In the genomic region with DNA sequence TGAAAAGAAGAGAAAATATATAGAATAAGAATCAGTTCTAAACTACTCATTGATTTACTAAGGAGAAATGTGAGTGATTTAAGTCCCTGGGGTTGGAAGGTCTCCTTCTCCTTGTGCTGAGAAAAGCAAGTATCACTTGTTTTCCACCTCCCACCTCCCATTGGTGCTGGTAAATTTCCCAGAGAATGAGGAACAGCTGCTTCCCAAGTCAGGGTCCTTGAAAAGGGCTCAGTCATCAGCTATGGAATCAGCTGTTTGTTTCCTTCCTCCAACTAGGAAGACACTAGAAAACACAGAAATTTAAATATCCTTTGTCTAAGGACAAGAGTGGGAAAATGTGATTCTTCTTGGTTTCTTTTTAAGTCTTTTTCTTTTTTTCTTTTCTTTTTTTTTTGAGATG, we compare ENCODE assay signal across 1 cellular context.
TF ChIP-seq lines count a peak whose summit lies in the region.

No MANE protein-coding gene starts in this region.

TF ChIP-seq in GM23338, 12 proteins besides CTCF, POLR2A, EP300 and RAD21 (continued from another document):
- TF ChIP-seq, protein P1, sequence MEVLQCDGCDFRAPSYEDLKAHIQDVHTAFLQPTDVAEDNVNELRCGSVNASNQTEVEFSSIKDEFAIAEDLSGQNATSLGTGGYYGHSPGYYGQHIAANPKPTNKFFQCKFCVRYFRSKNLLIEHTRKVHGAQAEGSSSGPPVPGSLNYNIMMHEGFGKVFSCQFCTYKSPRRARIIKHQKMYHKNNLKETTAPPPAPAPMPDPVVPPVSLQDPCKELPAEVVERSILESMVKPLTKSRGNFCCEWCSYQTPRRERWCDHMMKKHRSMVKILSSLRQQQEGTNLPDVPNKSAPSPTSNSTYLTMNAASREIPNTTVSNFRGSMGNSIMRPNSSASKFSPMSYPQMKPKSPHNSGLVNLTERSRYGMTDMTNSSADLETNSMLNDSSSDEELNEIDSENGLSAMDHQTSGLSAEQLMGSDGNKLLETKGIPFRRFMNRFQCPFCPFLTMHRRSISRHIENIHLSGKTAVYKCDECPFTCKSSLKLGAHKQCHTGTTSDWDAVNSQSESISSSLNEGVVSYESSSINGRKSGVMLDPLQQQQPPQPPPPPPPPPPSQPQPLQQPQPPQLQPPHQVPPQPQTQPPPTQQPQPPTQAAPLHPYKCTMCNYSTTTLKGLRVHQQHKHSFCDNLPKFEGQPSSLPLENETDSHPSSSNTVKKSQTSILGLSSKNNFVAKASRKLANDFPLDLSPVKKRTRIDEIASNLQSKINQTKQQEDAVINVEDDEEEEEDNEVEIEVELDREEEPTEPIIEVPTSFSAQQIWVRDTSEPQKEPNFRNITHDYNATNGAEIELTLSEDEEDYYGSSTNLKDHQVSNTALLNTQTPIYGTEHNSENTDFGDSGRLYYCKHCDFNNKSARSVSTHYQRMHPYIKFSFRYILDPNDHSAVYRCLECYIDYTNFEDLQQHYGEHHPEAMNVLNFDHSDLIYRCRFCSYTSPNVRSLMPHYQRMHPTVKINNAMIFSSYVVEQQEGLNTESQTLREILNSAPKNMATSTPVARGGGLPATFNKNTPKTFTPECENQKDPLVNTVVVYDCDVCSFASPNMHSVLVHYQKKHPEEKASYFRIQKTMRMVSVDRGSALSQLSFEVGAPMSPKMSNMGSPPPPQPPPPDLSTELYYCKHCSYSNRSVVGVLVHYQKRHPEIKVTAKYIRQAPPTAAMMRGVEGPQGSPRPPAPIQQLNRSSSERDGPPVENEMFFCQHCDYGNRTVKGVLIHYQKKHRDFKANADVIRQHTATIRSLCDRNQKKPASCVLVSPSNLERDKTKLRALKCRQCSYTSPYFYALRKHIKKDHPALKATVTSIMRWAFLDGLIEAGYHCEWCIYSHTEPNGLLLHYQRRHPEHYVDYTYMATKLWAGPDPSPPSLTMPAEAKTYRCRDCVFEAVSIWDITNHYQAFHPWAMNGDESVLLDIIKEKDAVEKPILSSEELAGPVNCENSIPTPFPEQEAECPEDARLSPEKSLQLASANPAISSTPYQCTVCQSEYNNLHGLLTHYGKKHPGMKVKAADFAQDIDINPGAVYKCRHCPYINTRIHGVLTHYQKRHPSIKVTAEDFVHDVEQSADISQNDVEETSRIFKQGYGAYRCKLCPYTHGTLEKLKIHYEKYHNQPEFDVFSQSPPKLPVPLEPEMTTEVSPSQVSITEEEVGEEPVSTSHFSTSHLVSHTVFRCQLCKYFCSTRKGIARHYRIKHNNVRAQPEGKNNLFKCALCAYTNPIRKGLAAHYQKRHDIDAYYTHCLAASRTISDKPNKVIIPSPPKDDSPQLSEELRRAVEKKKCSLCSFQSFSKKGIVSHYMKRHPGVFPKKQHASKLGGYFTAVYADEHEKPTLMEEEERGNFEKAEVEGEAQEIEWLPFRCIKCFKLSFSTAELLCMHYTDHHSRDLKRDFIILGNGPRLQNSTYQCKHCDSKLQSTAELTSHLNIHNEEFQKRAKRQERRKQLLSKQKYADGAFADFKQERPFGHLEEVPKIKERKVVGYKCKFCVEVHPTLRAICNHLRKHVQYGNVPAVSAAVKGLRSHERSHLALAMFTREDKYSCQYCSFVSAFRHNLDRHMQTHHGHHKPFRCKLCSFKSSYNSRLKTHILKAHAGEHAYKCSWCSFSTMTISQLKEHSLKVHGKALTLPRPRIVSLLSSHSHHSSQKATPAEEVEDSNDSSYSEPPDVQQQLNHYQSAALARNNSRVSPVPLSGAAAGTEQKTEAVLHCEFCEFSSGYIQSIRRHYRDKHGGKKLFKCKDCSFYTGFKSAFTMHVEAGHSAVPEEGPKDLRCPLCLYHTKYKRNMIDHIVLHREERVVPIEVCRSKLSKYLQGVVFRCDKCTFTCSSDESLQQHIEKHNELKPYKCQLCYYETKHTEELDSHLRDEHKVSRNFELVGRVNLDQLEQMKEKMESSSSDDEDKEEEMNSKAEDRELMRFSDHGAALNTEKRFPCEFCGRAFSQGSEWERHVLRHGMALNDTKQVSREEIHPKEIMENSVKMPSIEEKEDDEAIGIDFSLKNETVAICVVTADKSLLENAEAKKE (CRISPR knock-in tag; IDR thresholded peaks at IDR 0.05) = no peak
- TF ChIP-seq NANOG (IDR thresholded peaks at IDR 0.05; ENCODE audit: borderline replicate concordance) (no peak), EZH2phosphoT487 (IDR thresholded peaks at IDR 0.05; ENCODE audit: unreplicated experiment) (no peak), STAT1 (IDR thresholded peaks at IDR 0.05; ENCODE audit: unreplicated experiment) (no peak), CREB1 (CRISPR knock-in tag; IDR thresholded peaks at IDR 0.05; ENCODE audit: low read depth) (no peak), POLR2AphosphoS5 (IDR thresholded peaks at IDR 0.05; ENCODE audit: low read depth) (no peak)
- TF ChIP-seq, protein P2, sequence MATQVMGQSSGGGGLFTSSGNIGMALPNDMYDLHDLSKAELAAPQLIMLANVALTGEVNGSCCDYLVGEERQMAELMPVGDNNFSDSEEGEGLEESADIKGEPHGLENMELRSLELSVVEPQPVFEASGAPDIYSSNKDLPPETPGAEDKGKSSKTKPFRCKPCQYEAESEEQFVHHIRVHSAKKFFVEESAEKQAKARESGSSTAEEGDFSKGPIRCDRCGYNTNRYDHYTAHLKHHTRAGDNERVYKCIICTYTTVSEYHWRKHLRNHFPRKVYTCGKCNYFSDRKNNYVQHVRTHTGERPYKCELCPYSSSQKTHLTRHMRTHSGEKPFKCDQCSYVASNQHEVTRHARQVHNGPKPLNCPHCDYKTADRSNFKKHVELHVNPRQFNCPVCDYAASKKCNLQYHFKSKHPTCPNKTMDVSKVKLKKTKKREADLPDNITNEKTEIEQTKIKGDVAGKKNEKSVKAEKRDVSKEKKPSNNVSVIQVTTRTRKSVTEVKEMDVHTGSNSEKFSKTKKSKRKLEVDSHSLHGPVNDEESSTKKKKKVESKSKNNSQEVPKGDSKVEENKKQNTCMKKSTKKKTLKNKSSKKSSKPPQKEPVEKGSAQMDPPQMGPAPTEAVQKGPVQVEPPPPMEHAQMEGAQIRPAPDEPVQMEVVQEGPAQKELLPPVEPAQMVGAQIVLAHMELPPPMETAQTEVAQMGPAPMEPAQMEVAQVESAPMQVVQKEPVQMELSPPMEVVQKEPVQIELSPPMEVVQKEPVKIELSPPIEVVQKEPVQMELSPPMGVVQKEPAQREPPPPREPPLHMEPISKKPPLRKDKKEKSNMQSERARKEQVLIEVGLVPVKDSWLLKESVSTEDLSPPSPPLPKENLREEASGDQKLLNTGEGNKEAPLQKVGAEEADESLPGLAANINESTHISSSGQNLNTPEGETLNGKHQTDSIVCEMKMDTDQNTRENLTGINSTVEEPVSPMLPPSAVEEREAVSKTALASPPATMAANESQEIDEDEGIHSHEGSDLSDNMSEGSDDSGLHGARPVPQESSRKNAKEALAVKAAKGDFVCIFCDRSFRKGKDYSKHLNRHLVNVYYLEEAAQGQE (IDR thresholded peaks at IDR 0.05; ENCODE audit: unreplicated experiment) = no peak
